ENCODE assay signal across 8 cellular contexts in the genomic region with DNA sequence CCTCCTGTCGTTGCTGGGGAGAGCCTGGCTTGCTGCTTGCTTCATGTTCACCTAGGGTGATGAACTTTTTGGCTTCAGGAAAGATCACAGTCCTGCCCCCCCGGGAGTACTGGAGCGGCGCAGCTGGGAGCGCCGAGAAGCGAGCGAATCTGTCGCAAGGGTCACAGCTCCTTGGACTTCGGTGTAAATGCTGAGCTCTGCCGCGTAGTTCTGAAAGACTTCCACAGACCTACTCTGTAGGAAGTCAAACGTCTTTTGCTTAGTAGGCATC. TPM values are rescaled to one million over a fixed set of nuclear protein-coding genes. Genes with fewer than 3 reads are reported as not detected.
DNase-seq lines count a peak whose midpoint lies in the region; ATAC-seq and TF ChIP-seq lines count a peak whose summit lies in the region.

No MANE protein-coding gene starts in this region.

- no peaks in the 10 kb centered on the region for H3K27me3 ChIP-seq in Peyer's patch
- no peaks in the 10 kb centered on the region for H3K27me3 ChIP-seq in endocrine pancreas (ENCODE audit: control insufficient read depth, insufficient read depth, low read length)

- peak; percentile 36 for DNase-seq in DMS53 (lab: John Stamatoyannopoulos, UW)
- no peak for DNase-seq in DMS53 treated with DMSO at 0.1 percent for 48 hours (lab: John Stamatoyannopoulos, UW; ENCODE audit: unreplicated experiment)
- peak in 2 of 3 donors; percentile 68 to 73 for DNase-seq in Peyer's patch
- peak; percentile 40 for DNase-seq in myocyte (ENCODE audit: low read depth)
- DNase-seq in NCI-H2171 (lab: John Stamatoyannopoulos, UW) = no peak
- DNase-seq in hippocampal formation (lab: John Stamatoyannopoulos, UW) = no peak

- peak overlapping the region; percentile 77 to 93 (median 90) for H3K27ac ChIP-seq in Peyer's patch

- no peak for ATAC-seq in HG02763 (IDR thresholded peaks at IDR 0.05; ENCODE audit: unreplicated experiment)

- TF ChIP-seq CTCF in Peyer's patch (IDR thresholded peaks at IDR 0.05) = no peak

- no peaks in the 10 kb centered on the region for H3K9me3 ChIP-seq in Peyer's patch
- H3K9me3 ChIP-seq in endocrine pancreas (ENCODE audit: control insufficient read depth, low read length) = no peaks in the 10 kb centered on the region

- H3K4me1 ChIP-seq in Peyer's patch (peaks cover 0 to 23% (median 5%) of the 10 kb centered on the region in 4 donors), endocrine pancreas (ENCODE audit: control insufficient read depth, insufficient read depth, low read length) (no peaks in the 10 kb centered on the region)

- peaks cover 0 to 22% (median 0%) of the 10 kb centered on the region in 3 donors for H3K36me3 ChIP-seq in Peyer's patch
- H3K36me3 ChIP-seq in endocrine pancreas (ENCODE audit: control insufficient read depth, insufficient read depth, low read length) = no peaks in the 10 kb centered on the region

- peak overlapping the region; percentile 27 for H3K9ac ChIP-seq in endocrine pancreas (ENCODE audit: control insufficient read depth, insufficient read depth, low read length)

- H3K4me3 ChIP-seq in Peyer's patch (peak overlapping the region; percentile 55 to 74 (median 68)), endocrine pancreas (ENCODE audit: control insufficient read depth, insufficient read depth, low read length) (peak overlapping the region; percentile 78)

- TF ChIP-seq POLR2A in Peyer's patch (IDR thresholded peaks at IDR 0.05) = no peak

RNA-seq across cellular contexts. Expression of a gene that starts 2.7 kb away (rescaled TPM):
- 10 to 100 TPM in 3 of 4 donors, 1 to 10 TPM in 1; 7.4 to 40.4 (median 21.7) TPM for total RNA-seq in Peyer's patch
- total RNA-seq in myocyte = 7.6 and 9.3 TPM in 2 replicates
- 7.0 TPM for polyA plus RNA-seq in myocyte (2012)

RNA-seq across cellular contexts. Expression of a gene that starts 10.3 kb away (rescaled TPM):
- 100 to 1,000 TPM in 2 of 4 donors, 10 to 100 TPM in 2; 50.6 to 123 (median 97.7) TPM for total RNA-seq in Peyer's patch
- 55.8 and 59.6 TPM in 2 replicates for total RNA-seq in myocyte
- polyA plus RNA-seq in myocyte (2012) = 46.0 TPM

Comparison
In these comparisons a context has a peak if more than half of its experiments do, and no peak if none do; other contexts are left out.
1. DNase-seq: peak in DMS53 (single experiment), Peyer's patch (2 of 3) and myocyte (single experiment); none in DMS53 treated with DMSO at 0.1 percent for 48 hours (single experiment), NCI-H2171 (single experiment) and hippocampal formation (0 of 2).